Comparison of ENCODE assay signal across 14 cellular contexts in genomic region chr3:13543251-13543650, GRCh38. TPM values are rescaled to one million over a fixed set of nuclear protein-coding genes. Genes with fewer than 3 reads are reported as not detected.
DNase-seq lines count a peak whose midpoint lies in the region; ATAC-seq and TF ChIP-seq lines count a peak whose summit lies in the region.
"Had no signal": no experiment of that assay in that cellular context is flagged by ENCODE, and none has a peak within 500 bp of the region (broad histone marks: within the 10 kb centered on the region; RNA-seq: fewer than 3 reads in every experiment).

No MANE protein-coding gene starts in this region.

- H3K27ac ChIP-seq in BLaER1, result no peak overlapping the region
- H3K27ac ChIP-seq: parathyroid adenoma had no signal

- H3K27ac Mint-ChIP-seq in glutamatergic neuron (ENCODE audit: unreplicated experiment) (no peak overlapping the region), immature natural killer cell (no peak overlapping the region)
- H3K27ac Mint-ChIP-seq: CD4-positive, alpha-beta T cell had no signal

- peaks cover 6% of the 10 kb centered on the region; the same call in 1 of the 2 replicates for H4K20me1 ChIP-seq in BLaER1

- no peaks in the 10 kb centered on the region for H3K36me3 ChIP-seq in BLaER1
- H3K36me3 ChIP-seq: esophagus squamous epithelium had no signal

- H3K27me3 Mint-ChIP-seq in glutamatergic neuron (ENCODE audit: unreplicated experiment) (peaks cover 16% of the 10 kb centered on the region), immature natural killer cell (ENCODE audit: low read depth in 3 of 3) (peaks cover 5 to 20% (median 7%) of the 10 kb centered on the region in 3 donors)

- no peak overlapping the region for H3K9ac ChIP-seq in BLaER1
- H3K9ac ChIP-seq: parathyroid adenoma had no signal

- DNase-seq in T1000 (lab: John Stamatoyannopoulos, UW) (peak; percentile 46), glutamatergic neuron (peak; percentile 5), sciatic nerve (ENCODE audit: low spot score) (peak; percentile 82), NOMO-1 (lab: John Stamatoyannopoulos, UW; ENCODE audit: unreplicated experiment in 2 of 2) (no peak), immature natural killer cell (no peak), mesenteric fat pad (ENCODE audit: low spot score) (no peak), NCI-H2107 treated with DMSO at 0.1 percent for 48 hours (lab: John Stamatoyannopoulos, UW; ENCODE audit: unreplicated experiment) (no peak)
- DNase-seq: activated naive CD4-positive, alpha-beta T cell; CD4-positive, alpha-beta T cell; esophagus squamous epithelium; KG1; NCI-H526 treated with DMSO at 0.1 percent for 48 hours had no signal

- peaks cover 18% of the 10 kb centered on the region for H3K4me1 Mint-ChIP-seq in glutamatergic neuron (ENCODE audit: low read depth, unreplicated experiment)
- H3K4me1 Mint-ChIP-seq in immature natural killer cell, result peaks cover 4 to 10% of the 10 kb centered on the region in 2 donors

- H3K27me3 ChIP-seq in BLaER1, result no peaks in the 10 kb centered on the region

- H3K9me3 Mint-ChIP-seq in glutamatergic neuron (ENCODE audit: unreplicated experiment) (peaks cover 6% of the 10 kb centered on the region), immature natural killer cell (peaks cover 0 to 6% (median 0%) of the 10 kb centered on the region in 6 donors)
- H3K9me3 Mint-ChIP-seq: CD4-positive, alpha-beta T cell had no signal

- no peak for TF ChIP-seq CTCF in glutamatergic neuron (IDR thresholded peaks at IDR 0.05; ENCODE audit: partially characterized antibody, unreplicated experiment)

- H3K4me3 Mint-ChIP-seq in glutamatergic neuron (ENCODE audit: unreplicated experiment), result no peak overlapping the region
- no peak overlapping the region for H3K4me3 Mint-ChIP-seq in immature natural killer cell
- H3K4me3 Mint-ChIP-seq: CD4-positive, alpha-beta T cell had no signal

- H3K36me3 Mint-ChIP-seq in glutamatergic neuron (ENCODE audit: unreplicated experiment), result peaks cover 19% of the 10 kb centered on the region
- no peaks in the 10 kb centered on the region for H3K36me3 Mint-ChIP-seq in immature natural killer cell

- peak overlapping the region; percentile 75; the same call in 1 of the 2 replicates for H3K4me2 ChIP-seq in BLaER1

- intact Hi-C loops in sciatic nerve (cut with DNase I), result no loop called here

- H3K9me3 ChIP-seq in BLaER1, result peaks cover 25% of the 10 kb centered on the region

- peaks cover 40% of the 10 kb centered on the region for H3K4me1 ChIP-seq in BLaER1
- H3K4me1 ChIP-seq: parathyroid adenoma had no signal

- peak; percentile 88 for ATAC-seq in sciatic nerve

- no peak overlapping the region for H3K4me3 ChIP-seq in BLaER1
- H3K4me3 ChIP-seq: esophagus squamous epithelium had no signal

RNA-seq across cellular contexts. Expression of gene FBLN2, which starts 5.7 kb away (rescaled TPM):
- total RNA-seq in glutamatergic neuron (ENCODE audit: unreplicated experiment) (2.1 TPM), sciatic nerve (236 TPM), mesenteric fat pad (269 TPM)
- 1 to 10 TPM; 1.8 to 2.5 (median 2.2) TPM for polyA plus RNA-seq in immature natural killer cell

Comparison
In these comparisons a context has a peak if more than half of its experiments do, and no peak if none do; other contexts are left out.
1. DNase-seq: peak in T1000 (single experiment), glutamatergic neuron (single experiment) and sciatic nerve (single experiment); none in NOMO-1 (0 of 2), immature natural killer cell (0 of 3), mesenteric fat pad (single experiment) and NCI-H2107 treated with DMSO at 0.1 percent for 48 hours (single experiment).
2. RNA of gene FBLN2, which starts 5.7 kb away (total RNA-seq): 269 TPM in mesenteric fat pad (single experiment) and 236 TPM in sciatic nerve (single experiment); 2.1 TPM in glutamatergic neuron (single experiment); every median in the first group is over 10 times any median in the second.